ENCODE assay signal across 8 cellular contexts in genomic region chr15:63121382-63122001, GRCh38. TPM values are rescaled to one million over a fixed set of nuclear protein-coding genes. Genes with fewer than 3 reads are reported as not detected.
DNase-seq lines count a peak whose midpoint lies in the region; TF ChIP-seq lines count a peak whose summit lies in the region.

Gene LACTB, plus strand, starts transcription at chr15:63121861. Its CDS starts 11 bp downstream, at chr15:63121872.

- H3K9ac ChIP-seq in OCI-LY3 (ENCODE audit: low read length), result peak within 1 kb of the TSS; percentile 71

- H4K20me1 ChIP-seq in OCI-LY3 (ENCODE audit: insufficient read depth, low read length), result no peaks in the 10 kb centered on the region

- peaks cover 16% of the 10 kb centered on the region for H3K9me3 ChIP-seq in OCI-LY3 (ENCODE audit: insufficient read depth, low read length)

- peak within 1 kb of the TSS; percentile 81 for H3K4me3 ChIP-seq in OCI-LY3 (ENCODE audit: low read length)

- peak within 1 kb of the TSS; percentile 72 for H3K4me2 ChIP-seq in OCI-LY3 (ENCODE audit: low read length)

- H2AFZ ChIP-seq in OCI-LY3 (ENCODE audit: low read depth, low read length), result peak within 1 kb of the TSS; percentile 87

- DNase-seq in COLO668 (lab: John Stamatoyannopoulos, UW; ENCODE audit: unreplicated experiment) (peak; percentile 89), GM20000 (ENCODE audit: low spot score) (peak; percentile 91), HT1080 (ENCODE audit: low read depth) (peak; percentile 74), activated T-cell treated with anti-CD3 and anti-CD28 coated beads for 24 hours (ENCODE audit: low read depth) (peak; percentile 74), epidermal melanocyte (ENCODE audit: insufficient read length, low spot score) (peak; percentile 72), midbrain (lab: John Stamatoyannopoulos, UW) (peak; percentile 86)
- peak; percentile 39 to 68 for DNase-seq in stimulated activated CD8-positive, alpha-beta memory T cell treated with anti-CD3 and anti-CD28 coated beads, Interleukin-2, amount 100 ng/mL, for 1 hour (ENCODE audit: low read depth in 2 of 2)

- TF ChIP-seq CTCF in GM20000 (IDR thresholded peaks at IDR 0.05; ENCODE audit: extremely low read depth, missing control alignments) (no peak), OCI-LY3 (IDR thresholded peaks at IDR 0.05; ENCODE audit: low read depth, low read length) (no peak)

- no peaks in the 10 kb centered on the region for H3K36me3 ChIP-seq in OCI-LY3 (replicated peaks; ENCODE audit: low read depth, low read length)

- H3K79me2 ChIP-seq in OCI-LY3 (ENCODE audit: low read length), result 0 out of 2 replicates have a peak, but pooled peaks cover 2% of the 10 kb centered on the region

- no peaks in the 10 kb centered on the region for H3K27me3 ChIP-seq in OCI-LY3 (ENCODE audit: low read depth, low read length)

- peak within 1 kb of the TSS; percentile 59 for H3K27ac ChIP-seq in OCI-LY3 (ENCODE audit: low read length)

- H3K4me1 ChIP-seq in OCI-LY3 (ENCODE audit: low read length), result peaks cover 6% of the 10 kb centered on the region

RNA-seq across cellular contexts. Expression of gene LACTB, which starts in this region (rescaled TPM):
- total RNA-seq in HT1080 (2014; rRNA removed; shearing (Covaris generic)), result 17.8 and 18.6 TPM in 2 replicates
- 50.2 and 60.0 TPM in 2 replicates for polyA plus RNA-seq in HT1080 (2015; cell fraction: cytosol; rRNA removed)
- polyA plus RNA-seq in HT1080 (2015; cell fraction: nucleus; rRNA removed), result 52.2 and 55.0 TPM in 2 replicates

Comparison
In these comparisons a context has a peak if more than half of its experiments do, and no peak if none do; other contexts are left out.
1. Peak in every context shown above with its lines: DNase-seq, H3K4me3 ChIP-seq and H3K27ac ChIP-seq.